27 cellular contexts compared by ENCODE assay signal in the genomic region with DNA sequence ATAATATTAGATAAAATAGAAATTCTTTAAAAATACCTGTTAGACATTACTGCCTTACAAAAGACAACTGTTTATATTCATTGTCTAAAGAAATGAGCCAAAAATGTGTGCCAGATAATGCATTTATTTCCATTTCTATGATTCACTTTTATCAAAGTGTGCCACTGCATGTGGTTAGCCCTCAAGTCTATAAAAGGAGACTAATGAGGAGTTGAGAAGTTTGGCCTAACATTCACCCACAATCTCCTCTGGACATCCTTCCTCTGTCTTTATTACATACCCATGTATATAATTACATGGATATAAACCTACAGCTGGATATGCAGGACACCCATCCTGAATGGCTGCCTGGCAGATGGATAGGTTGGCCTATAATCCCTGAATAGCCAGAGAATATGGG.
"Had no signal": no experiment of that assay in that cellular context is flagged by ENCODE, and none has a peak within 500 bp of the region (broad histone marks: within the 10 kb centered on the region; RNA-seq: fewer than 3 reads in every experiment).

No MANE protein-coding gene starts in this region.

- H3K9me3 Mint-ChIP-seq: mesothelial cell of epicardium; naive B cell; stimulated activated naive B cell treated with anti-CD40 and anti-IgM and Interleukin-4, amounts not matched to agents 10 μg/mL and 1 μg/mL and 100 μg/mL, for 72 hours; stimulated activated naive CD8-positive, alpha-beta T cell treated with anti-CD3 and anti-CD28 coated beads, Interleukin-15, Interleukin-2, amounts not matched to agents 100 ng/mL and 50 ng/mL, for 24 hours had no signal

- H3K9me3 ChIP-seq: gastrocnemius medialis, heart left ventricle, mucosa of descending colon, neutrophil, prostate gland, thoracic aorta, tibial nerve, upper lobe of left lung had no signal

- DNase-seq: cortex of kidney; dorsolateral prefrontal cortex; effector CD4-positive, alpha-beta T cell; foreskin fibroblast; gastrocnemius medialis; heart left ventricle; kidney; mesenchymal stem cell; mucosa of descending colon; naive B cell; right cardiac atrium; small intestine; stimulated activated CD4-positive, alpha-beta T cell treated with anti-CD3 and anti-CD28 coated beads, Interleukin-15, amount 100 ng/mL, for 24 hours; stimulated activated CD4-positive, alpha-beta T cell treated with anti-CD3 and anti-CD28 coated beads, Interleukin-2, amount 100 ng/mL, for 48 hours; stimulated activated naive B cell treated with anti-CD40 and anti-IgM and Interleukin-4, amounts not matched to agents 10 μg/mL and 1 μg/mL and 100 μg/mL, for 72 hours; upper lobe of left lung had no signal

- H3K4me1 ChIP-seq: gastrocnemius medialis, heart left ventricle, parathyroid adenoma, prostate gland, tibial nerve, upper lobe of left lung had no signal

- H3K36me3 Mint-ChIP-seq: mesothelial cell of epicardium; naive B cell; natural killer cell treated with Interleukin-12 subunit alpha and Interleukin-12 subunit beta and Interleukin-15 and Interleukin-18, amount 100 ng/mL, for 72 hours; stimulated activated naive B cell treated with anti-CD40 and anti-IgM and Interleukin-4, amounts not matched to agents 10 μg/mL and 1 μg/mL and 100 μg/mL, for 72 hours had no signal

- H3K4me2 ChIP-seq: hepatocyte had no signal

- H3K27ac Mint-ChIP-seq: mesothelial cell of epicardium; naive B cell; natural killer cell treated with Interleukin-12 subunit alpha and Interleukin-12 subunit beta and Interleukin-15 and Interleukin-18, amount 100 ng/mL, for 72 hours; stimulated activated naive B cell treated with anti-CD40 and anti-IgM and Interleukin-4, amounts not matched to agents 10 μg/mL and 1 μg/mL and 100 μg/mL, for 72 hours; stimulated activated naive CD8-positive, alpha-beta T cell treated with anti-CD3 and anti-CD28 coated beads, Interleukin-15, Interleukin-2, amounts not matched to agents 100 ng/mL and 50 ng/mL, for 24 hours had no signal

- H3K27me3 ChIP-seq: dorsolateral prefrontal cortex, gastrocnemius medialis, heart left ventricle, hepatocyte, neutrophil, tibial nerve, upper lobe of left lung had no signal

- H3K4me1 Mint-ChIP-seq: naive B cell; stimulated activated naive B cell treated with anti-CD40 and anti-IgM and Interleukin-4, amounts not matched to agents 10 μg/mL and 1 μg/mL and 100 μg/mL, for 72 hours had no signal

- H3K79me2 ChIP-seq: hepatocyte, parathyroid adenoma had no signal

- H2AFZ ChIP-seq: hepatocyte, parathyroid adenoma had no signal

- H3K4me3 Mint-ChIP-seq: mesothelial cell of epicardium; naive B cell; natural killer cell treated with Interleukin-12 subunit alpha and Interleukin-12 subunit beta and Interleukin-15 and Interleukin-18, amount 100 ng/mL, for 72 hours; neural crest cell; stimulated activated naive B cell treated with anti-CD40 and anti-IgM and Interleukin-4, amounts not matched to agents 10 μg/mL and 1 μg/mL and 100 μg/mL, for 72 hours; stimulated activated naive CD8-positive, alpha-beta T cell treated with anti-CD3 and anti-CD28 coated beads, Interleukin-15, Interleukin-2, amounts not matched to agents 100 ng/mL and 50 ng/mL, for 24 hours had no signal

- ATAC-seq: gastrocnemius medialis; heart left ventricle; left lobe of liver; mucosa of descending colon; natural killer cell treated with Interleukin-12 subunit alpha and Interleukin-12 subunit beta and Interleukin-15 and Interleukin-18, amount 100 ng/mL, for 72 hours; right cardiac atrium; stimulated activated naive B cell treated with anti-CD40 and anti-IgM and Interleukin-4, amounts not matched to agents 10 μg/mL and 1 μg/mL and 100 μg/mL, for 72 hours had no signal

- H3K27ac ChIP-seq: dorsolateral prefrontal cortex, gastrocnemius medialis, hepatocyte, neutrophil, parathyroid adenoma, prostate gland, thoracic aorta, tibial nerve, upper lobe of left lung had no signal

- H3K4me3 ChIP-seq: dorsolateral prefrontal cortex, gastrocnemius medialis, heart left ventricle, hepatocyte, mucosa of descending colon, prostate gland, thoracic aorta, tibial nerve, upper lobe of left lung had no signal

- H3K36me3 ChIP-seq: gastrocnemius medialis, heart left ventricle, neutrophil, prostate gland, thoracic aorta, tibial nerve, upper lobe of left lung had no signal
